14 cellular contexts compared by ENCODE assay signal in the genomic region with DNA sequence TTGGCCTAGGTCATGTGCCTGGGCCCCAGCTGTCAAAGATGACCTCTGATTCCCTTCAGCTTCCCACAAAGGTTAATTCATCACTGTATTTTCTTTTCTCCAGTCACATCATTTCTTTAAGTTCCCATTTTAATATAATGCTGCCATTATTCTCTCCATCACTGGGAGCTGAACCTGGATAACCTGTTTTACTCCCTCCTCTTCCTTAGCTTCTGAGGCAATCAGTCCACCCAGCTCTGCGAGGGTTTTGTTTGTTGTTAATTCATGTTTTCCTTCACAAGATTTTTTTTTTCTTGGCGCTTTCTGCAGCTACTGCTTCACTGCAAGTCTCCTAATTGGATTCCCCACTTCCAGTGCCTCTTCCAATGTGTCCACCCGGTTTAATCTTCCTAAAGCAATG.
"Had no signal": no experiment of that assay in that cellular context is flagged by ENCODE, and none has a peak within 500 bp of the region (broad histone marks: within the 10 kb centered on the region; RNA-seq: fewer than 3 reads in every experiment).

No MANE protein-coding gene starts in this region.

- H3K9me3 Mint-ChIP-seq: activated naive CD4-positive, alpha-beta T cell treated with anti-CD3 and anti-CD28 coated beads, Interleukin-2, amount 50 U/mL, for 24 hours; endodermal cell; naive B cell; neural progenitor cell; WTC11 had no signal

- H3K27ac Mint-ChIP-seq: activated CD8-positive, alpha-beta T cell treated with anti-CD3 and anti-CD28 coated beads, Interleukin-2, amount 10 ng/mL, durations not matched to agents 7 days and 5 days; activated naive CD4-positive, alpha-beta T cell treated with anti-CD3 and anti-CD28 coated beads, Interleukin-2, amount 50 U/mL, for 24 hours; endodermal cell; neural progenitor cell; WTC11 had no signal

- H3K4me3 Mint-ChIP-seq: activated CD8-positive, alpha-beta T cell treated with anti-CD3 and anti-CD28 coated beads, Interleukin-2, amount 10 ng/mL, durations not matched to agents 7 days and 5 days; activated naive CD4-positive, alpha-beta T cell treated with anti-CD3 and anti-CD28 coated beads, Interleukin-2, amount 50 U/mL, for 24 hours; endodermal cell; neural progenitor cell; WTC11 had no signal

- ATAC-seq: activated CD8-positive, alpha-beta T cell treated with anti-CD3 and anti-CD28 coated beads, Interleukin-2, amount 10 ng/mL, durations not matched to agents 7 days and 5 days; WTC11 had no signal

- H3K36me3 Mint-ChIP-seq: activated naive CD4-positive, alpha-beta T cell treated with anti-CD3 and anti-CD28 coated beads, Interleukin-2, amount 50 U/mL, for 24 hours; naive B cell; neural progenitor cell; WTC11 had no signal

- H3K27me3 Mint-ChIP-seq: activated naive CD4-positive, alpha-beta T cell treated with anti-CD3 and anti-CD28 coated beads, Interleukin-2, amount 50 U/mL, for 24 hours; naive B cell had no signal

- DNase-seq: activated CD4-positive, alpha-beta T cell treated with anti-CD3 and anti-CD28 coated beads for 4 hours; activated CD8-positive, alpha-beta memory T cell treated with anti-CD3 and anti-CD28 coated beads, Interleukin-2, amount 50 U/mL, for 4 hours; activated CD8-positive, alpha-beta T cell treated with anti-CD3 and anti-CD28 coated beads, Interleukin-2, amount 10 ng/mL, durations not matched to agents 7 days and 5 days; activated effector memory CD4-positive, alpha-beta T cell treated with anti-CD3 and anti-CD28 coated beads, Interleukin-2, amount 50 U/mL, for 16 hours; activated T-cell treated with anti-CD3 and anti-CD28 coated beads, Interleukin-2, amount 50 U/mL, for 48 hours; adrenal gland; endodermal cell; erythroblast; left lung; naive B cell; spleen had no signal
